ENCODE assay signal across 1 cellular context in the genomic region with DNA sequence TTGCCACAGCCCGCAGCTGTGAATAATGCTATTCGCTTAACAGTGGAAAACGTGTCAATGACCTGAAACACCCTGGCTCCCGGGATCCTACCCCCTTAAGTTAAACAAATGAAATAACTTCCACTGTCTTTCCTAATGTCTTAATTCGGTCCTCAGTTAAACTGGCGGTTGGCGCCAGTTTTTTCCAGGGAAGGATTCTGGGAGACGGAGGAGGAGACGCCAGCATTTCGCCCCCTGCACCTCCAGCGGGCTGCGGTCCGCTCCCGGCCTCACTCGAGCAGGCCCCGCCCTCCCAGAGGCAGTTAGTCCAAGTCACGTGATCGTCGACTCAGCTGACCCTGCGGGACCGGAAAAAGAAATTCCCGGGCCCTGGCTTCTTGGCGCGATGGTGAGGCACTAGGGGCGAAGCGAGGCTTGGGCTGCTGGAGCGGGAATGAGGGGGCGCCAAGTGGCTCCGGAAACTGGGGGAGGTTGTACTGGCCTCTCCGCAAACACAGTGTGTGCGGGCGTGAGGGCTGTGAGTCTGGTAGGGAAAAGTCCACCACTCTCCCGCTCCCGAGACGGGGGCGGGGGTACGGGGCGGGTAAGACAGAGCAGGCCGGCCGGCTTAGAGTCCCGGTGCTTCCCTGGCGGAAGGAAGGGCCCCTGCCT.
A peak's percentile ranks its signal among the peaks of the same experiment; 100 is the strongest.
TF ChIP-seq lines count a peak whose summit lies in the region.

A gene (plus strand): TSS at position 359 of the 651 bp plus-strand sequence. CDS start 27 bp downstream, at position 386.

TF ChIP-seq in GM12878, 131 proteins besides CTCF, POLR2A, EP300 and RAD21 (continued from another document):
- TF ChIP-seq, protein P1, sequence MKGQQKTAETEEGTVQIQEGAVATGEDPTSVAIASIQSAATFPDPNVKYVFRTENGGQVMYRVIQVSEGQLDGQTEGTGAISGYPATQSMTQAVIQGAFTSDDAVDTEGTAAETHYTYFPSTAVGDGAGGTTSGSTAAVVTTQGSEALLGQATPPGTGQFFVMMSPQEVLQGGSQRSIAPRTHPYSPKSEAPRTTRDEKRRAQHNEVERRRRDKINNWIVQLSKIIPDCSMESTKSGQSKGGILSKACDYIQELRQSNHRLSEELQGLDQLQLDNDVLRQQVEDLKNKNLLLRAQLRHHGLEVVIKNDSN (IDR thresholded peaks at IDR 0.05; ENCODE audit: borderline replicate concordance, extremely low read length, insufficient read depth, low read depth, low read length): peak; percentile 89
- TF ChIP-seq, protein P2, sequence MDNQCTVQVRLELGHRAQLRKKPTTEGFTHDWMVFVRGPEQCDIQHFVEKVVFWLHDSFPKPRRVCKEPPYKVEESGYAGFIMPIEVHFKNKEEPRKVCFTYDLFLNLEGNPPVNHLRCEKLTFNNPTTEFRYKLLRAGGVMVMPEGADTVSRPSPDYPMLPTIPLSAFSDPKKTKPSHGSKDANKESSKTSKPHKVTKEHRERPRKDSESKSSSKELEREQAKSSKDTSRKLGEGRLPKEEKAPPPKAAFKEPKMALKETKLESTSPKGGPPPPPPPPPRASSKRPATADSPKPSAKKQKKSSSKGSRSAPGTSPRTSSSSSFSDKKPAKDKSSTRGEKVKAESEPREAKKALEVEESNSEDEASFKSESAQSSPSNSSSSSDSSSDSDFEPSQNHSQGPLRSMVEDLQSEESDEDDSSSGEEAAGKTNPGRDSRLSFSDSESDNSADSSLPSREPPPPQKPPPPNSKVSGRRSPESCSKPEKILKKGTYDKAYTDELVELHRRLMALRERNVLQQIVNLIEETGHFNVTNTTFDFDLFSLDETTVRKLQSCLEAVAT (IDR thresholded peaks at IDR 0.05): peak; percentile 32; the same call in 1 of the 2 replicates
- peak in 1 of 2 experiments; percentile 41; a peak in 2 of 3 replicates for TF ChIP-seq EGR1 (IDR thresholded peaks at IDR 0.05; ENCODE audit: borderline replicate concordance in 1 of 2, low read depth in 2 of 2, low read length in 2 of 2)
- no peak for TF ChIP-seq NR2C1 (IDR thresholded peaks at IDR 0.05)
- peak; percentile 50; the same call in 1 of the 2 replicates for TF ChIP-seq CBX5 (IDR thresholded peaks at IDR 0.05; ENCODE audit: low read depth)
- 0 out of 2 replicates have a peak, but pooled peaks have one; percentile 51 for TF ChIP-seq MEF2A (IDR thresholded peaks at IDR 0.05; ENCODE audit: insufficient read depth, low read depth, low read length)
- TF ChIP-seq, protein P3, sequence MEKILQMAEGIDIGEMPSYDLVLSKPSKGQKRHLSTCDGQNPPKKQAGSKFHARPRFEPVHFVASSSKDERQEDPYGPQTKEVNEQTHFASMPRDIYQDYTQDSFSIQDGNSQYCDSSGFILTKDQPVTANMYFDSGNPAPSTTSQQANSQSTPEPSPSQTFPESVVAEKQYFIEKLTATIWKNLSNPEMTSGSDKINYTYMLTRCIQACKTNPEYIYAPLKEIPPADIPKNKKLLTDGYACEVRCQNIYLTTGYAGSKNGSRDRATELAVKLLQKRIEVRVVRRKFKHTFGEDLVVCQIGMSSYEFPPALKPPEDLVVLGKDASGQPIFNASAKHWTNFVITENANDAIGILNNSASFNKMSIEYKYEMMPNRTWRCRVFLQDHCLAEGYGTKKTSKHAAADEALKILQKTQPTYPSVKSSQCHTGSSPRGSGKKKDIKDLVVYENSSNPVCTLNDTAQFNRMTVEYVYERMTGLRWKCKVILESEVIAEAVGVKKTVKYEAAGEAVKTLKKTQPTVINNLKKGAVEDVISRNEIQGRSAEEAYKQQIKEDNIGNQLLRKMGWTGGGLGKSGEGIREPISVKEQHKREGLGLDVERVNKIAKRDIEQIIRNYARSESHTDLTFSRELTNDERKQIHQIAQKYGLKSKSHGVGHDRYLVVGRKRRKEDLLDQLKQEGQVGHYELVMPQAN (conservative IDR thresholded peaks at IDR 0.05): peak; percentile 95
- no peak for TF ChIP-seq SREBF2 (IDR thresholded peaks at IDR 0.05; ENCODE audit: low read length)
- TF ChIP-seq POLR2AphosphoS2 (IDR thresholded peaks at IDR 0.05; ENCODE audit: low read depth, low read length): no peak
- no peak for TF ChIP-seq BRCA1 (IDR thresholded peaks at IDR 0.05; ENCODE audit: low read depth, low read length)
- TF ChIP-seq, protein P4, sequence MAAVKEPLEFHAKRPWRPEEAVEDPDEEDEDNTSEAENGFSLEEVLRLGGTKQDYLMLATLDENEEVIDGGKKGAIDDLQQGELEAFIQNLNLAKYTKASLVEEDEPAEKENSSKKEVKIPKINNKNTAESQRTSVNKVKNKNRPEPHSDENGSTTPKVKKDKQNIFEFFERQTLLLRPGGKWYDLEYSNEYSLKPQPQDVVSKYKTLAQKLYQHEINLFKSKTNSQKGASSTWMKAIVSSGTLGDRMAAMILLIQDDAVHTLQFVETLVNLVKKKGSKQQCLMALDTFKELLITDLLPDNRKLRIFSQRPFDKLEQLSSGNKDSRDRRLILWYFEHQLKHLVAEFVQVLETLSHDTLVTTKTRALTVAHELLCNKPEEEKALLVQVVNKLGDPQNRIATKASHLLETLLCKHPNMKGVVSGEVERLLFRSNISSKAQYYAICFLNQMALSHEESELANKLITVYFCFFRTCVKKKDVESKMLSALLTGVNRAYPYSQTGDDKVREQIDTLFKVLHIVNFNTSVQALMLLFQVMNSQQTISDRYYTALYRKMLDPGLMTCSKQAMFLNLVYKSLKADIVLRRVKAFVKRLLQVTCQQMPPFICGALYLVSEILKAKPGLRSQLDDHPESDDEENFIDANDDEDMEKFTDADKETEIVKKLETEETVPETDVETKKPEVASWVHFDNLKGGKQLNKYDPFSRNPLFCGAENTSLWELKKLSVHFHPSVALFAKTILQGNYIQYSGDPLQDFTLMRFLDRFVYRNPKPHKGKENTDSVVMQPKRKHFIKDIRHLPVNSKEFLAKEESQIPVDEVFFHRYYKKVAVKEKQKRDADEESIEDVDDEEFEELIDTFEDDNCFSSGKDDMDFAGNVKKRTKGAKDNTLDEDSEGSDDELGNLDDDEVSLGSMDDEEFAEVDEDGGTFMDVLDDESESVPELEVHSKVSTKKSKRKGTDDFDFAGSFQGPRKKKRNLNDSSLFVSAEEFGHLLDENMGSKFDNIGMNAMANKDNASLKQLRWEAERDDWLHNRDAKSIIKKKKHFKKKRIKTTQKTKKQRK (IDR thresholded peaks at IDR 0.05; ENCODE audit: low read depth, low read length): no peak
- TF ChIP-seq HDAC2 (IDR thresholded peaks at IDR 0.05): no peak
- TF ChIP-seq KDM1A (IDR thresholded peaks at IDR 0.05; ENCODE audit: borderline replicate concordance): no peak
- peak; percentile 66 to 75 for TF ChIP-seq IKZF2 (IDR thresholded peaks at IDR 0.05)
